Comparison of ENCODE assay signal across 6 cellular contexts in the genomic region with DNA sequence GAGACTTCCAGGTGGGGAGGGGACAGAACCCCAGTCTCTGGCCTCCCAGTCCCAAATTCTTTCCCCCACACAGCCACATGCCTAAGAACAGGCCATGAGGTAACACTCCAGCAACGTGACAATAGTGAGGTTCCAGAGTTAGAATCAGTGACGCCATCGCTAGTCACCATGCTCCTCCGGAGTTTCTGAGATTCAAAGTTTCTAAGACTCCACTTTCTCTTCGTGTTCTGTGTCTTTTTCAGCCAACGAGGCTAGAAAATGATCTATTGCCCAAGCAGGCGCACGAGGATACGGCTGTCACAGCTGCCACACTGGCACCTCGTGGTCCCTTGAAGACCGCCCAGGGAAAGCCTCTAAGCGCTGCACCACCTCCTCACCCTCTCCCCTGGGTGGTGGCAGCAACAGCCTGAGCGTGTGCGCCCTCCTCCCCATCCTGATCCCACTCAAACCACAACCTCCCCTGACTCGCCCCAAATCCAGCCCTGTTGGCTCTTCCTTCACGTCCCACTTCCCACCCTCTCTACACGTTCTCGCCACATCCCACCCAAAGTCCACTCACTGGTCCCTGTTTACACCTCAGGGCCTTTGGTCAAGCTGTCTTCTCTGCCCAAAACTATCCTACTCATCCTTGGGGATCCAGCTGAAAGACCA. TPM values are rescaled to one million over a fixed set of nuclear protein-coding genes. Genes with fewer than 3 reads are reported as not detected.
DNase-seq lines count a peak whose midpoint lies in the region; ATAC-seq and TF ChIP-seq lines count a peak whose summit lies in the region.

No MANE protein-coding gene starts in this region.

- 36 to 48% methylated on average over 18 of the region's 18 CpGs for WGBS in sigmoid colon, 2 donors

- intact Hi-C loops in sigmoid colon (cut with DNase I): loop anchor here (5.0 kb wide), 1 partner anchor 40 kb away; a partner anchor contains a TSS

- ATAC-seq in HG02623 (IDR thresholded peaks at IDR 0.05; ENCODE audit: unreplicated experiment): no peak

- TF ChIP-seq CTCF in HEK293 (tag by site-specific recombination; IDR thresholded peaks at IDR 0.05) (peak; percentile 20; the same call in 1 of the 2 replicates), sigmoid colon (IDR thresholded peaks at IDR 0.05) (no peak)

- H3K36me3 ChIP-seq in HEK293 (ENCODE audit: control insufficient read depth in 2 of 2, insufficient read depth in 1 of 2, low read length in 2 of 2) (peaks cover 0 to 4% of the 10 kb centered on the region in 2 experiments; a peak in 2 of 3 replicates), sigmoid colon (no peaks in the 10 kb centered on the region)

- CTCF ChIA-PET in HEK293 (lab: Yijun Ruan, JAX): interaction anchor here (3.0 kb wide), 1 partner anchor 10 kb away, joined by 12 read pairs; no protein-coding TSS in a partner anchor

- H3K27me3 ChIP-seq in sigmoid colon: no peaks in the 10 kb centered on the region

- H3K27ac ChIP-seq in HEK293 (ENCODE audit: extremely low read depth, low read depth, low read length): peak overlapping the region; percentile 75
- H3K27ac ChIP-seq in sigmoid colon: peak overlapping the region; percentile 89 to 95 (median 92)

- DNase-seq in SKM-1 (lab: John Stamatoyannopoulos, UW; ENCODE audit: unreplicated experiment) (peak; percentile 43), sigmoid colon (no peak), NCI-H446 (lab: John Stamatoyannopoulos, UW) (no peak)
- peak; percentile 26 for DNase-seq in effector CD4-positive, alpha-beta T cell

- POLR2A ChIA-PET in HEK293 (lab: Yijun Ruan, JAX): interaction anchor here (0.9 to 1.7 kb wide), 3 partner anchors 9 to 23 kb away, joined by 4 to 8 read pairs (median 7); no protein-coding TSS in a partner anchor

- TF ChIP-seq EP300 in sigmoid colon (IDR thresholded peaks at IDR 0.05): no peak

- H3K4me3 ChIP-seq in HEK293 (ENCODE audit: low read depth, low read length) (peak overlapping the region; percentile 72), sigmoid colon (peak overlapping the region; percentile 59 to 99 (median 92))

- no peak for TF ChIP-seq POLR2A in sigmoid colon (IDR thresholded peaks at IDR 0.05)

- H3K4me1 ChIP-seq in HEK293 (ENCODE audit: control insufficient read depth, insufficient read depth, low read length): no peaks in the 10 kb centered on the region
- peaks cover 0 to 31% (median 25%) of the 10 kb centered on the region in 4 donors for H3K4me1 ChIP-seq in sigmoid colon

- no peaks in the 10 kb centered on the region for H3K9me3 ChIP-seq in HEK293 (ENCODE audit: control insufficient read depth, insufficient read depth, low read depth, low read length)
- H3K9me3 ChIP-seq in sigmoid colon: no peaks in the 10 kb centered on the region

TF ChIP-seq in HEK293, 187 proteins besides CTCF, POLR2A, EP300 and RAD21 (continues in another document):
- TF ChIP-seq FEZF1 (tag by site-specific recombination; IDR thresholded peaks at IDR 0.05) (no peak), ZNF521 (tag by site-specific recombination; IDR thresholded peaks at IDR 0.05) (no peak), ZNF426 (tag by site-specific recombination; IDR thresholded peaks at IDR 0.05) (no peak), ZNF211 (tag by site-specific recombination; IDR thresholded peaks at IDR 0.05; ENCODE audit: low read depth) (no peak), ZNF2 (tag by site-specific recombination; IDR thresholded peaks at IDR 0.05) (no peak), ZNF221 (tag by site-specific recombination; IDR thresholded peaks at IDR 0.05; ENCODE audit: borderline replicate concordance) (no peak), ZNF169 (tag by site-specific recombination; IDR thresholded peaks at IDR 0.05) (no peak), ZFP69B (tag by site-specific recombination; IDR thresholded peaks at IDR 0.05) (no peak), ZNF214 (tag by site-specific recombination; IDR thresholded peaks at IDR 0.05; ENCODE audit: borderline replicate concordance) (no peak), ZNF184 (tag by site-specific recombination; IDR thresholded peaks at IDR 0.05) (no peak), ZFP41 (tag by site-specific recombination; IDR thresholded peaks at IDR 0.05; ENCODE audit: borderline replicate concordance) (no peak), ZBTB1 (tag by site-specific recombination; IDR thresholded peaks at IDR 0.05) (no peak), ZNF423 (tag by site-specific recombination; IDR thresholded peaks at IDR 0.05) (0 out of 2 replicates have a peak, but pooled peaks have one; percentile 16)
- TF ChIP-seq, protein P1, sequence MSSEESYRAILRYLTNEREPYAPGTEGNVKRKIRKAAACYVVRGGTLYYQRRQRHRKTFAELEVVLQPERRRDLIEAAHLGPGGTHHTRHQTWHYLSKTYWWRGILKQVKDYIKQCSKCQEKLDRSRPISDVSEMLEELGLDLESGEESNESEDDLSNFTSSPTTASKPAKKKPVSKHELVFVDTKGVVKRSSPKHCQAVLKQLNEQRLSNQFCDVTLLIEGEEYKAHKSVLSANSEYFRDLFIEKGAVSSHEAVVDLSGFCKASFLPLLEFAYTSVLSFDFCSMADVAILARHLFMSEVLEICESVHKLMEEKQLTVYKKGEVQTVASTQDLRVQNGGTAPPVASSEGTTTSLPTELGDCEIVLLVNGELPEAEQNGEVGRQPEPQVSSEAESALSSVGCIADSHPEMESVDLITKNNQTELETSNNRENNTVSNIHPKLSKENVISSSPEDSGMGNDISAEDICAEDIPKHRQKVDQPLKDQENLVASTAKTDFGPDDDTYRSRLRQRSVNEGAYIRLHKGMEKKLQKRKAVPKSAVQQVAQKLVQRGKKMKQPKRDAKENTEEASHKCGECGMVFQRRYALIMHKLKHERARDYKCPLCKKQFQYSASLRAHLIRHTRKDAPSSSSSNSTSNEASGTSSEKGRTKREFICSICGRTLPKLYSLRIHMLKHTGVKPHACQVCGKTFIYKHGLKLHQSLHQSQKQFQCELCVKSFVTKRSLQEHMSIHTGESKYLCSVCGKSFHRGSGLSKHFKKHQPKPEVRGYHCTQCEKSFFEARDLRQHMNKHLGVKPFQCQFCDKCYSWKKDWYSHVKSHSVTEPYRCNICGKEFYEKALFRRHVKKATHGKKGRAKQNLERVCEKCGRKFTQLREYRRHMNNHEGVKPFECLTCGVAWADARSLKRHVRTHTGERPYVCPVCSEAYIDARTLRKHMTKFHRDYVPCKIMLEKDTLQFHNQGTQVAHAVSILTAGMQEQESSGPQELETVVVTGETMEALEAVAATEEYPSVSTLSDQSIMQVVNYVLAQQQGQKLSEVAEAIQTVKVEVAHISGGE (tag by site-specific recombination; conservative IDR thresholded peaks at IDR 0.05; ENCODE audit: low read depth): no peak
- TF ChIP-seq, protein P2, sequence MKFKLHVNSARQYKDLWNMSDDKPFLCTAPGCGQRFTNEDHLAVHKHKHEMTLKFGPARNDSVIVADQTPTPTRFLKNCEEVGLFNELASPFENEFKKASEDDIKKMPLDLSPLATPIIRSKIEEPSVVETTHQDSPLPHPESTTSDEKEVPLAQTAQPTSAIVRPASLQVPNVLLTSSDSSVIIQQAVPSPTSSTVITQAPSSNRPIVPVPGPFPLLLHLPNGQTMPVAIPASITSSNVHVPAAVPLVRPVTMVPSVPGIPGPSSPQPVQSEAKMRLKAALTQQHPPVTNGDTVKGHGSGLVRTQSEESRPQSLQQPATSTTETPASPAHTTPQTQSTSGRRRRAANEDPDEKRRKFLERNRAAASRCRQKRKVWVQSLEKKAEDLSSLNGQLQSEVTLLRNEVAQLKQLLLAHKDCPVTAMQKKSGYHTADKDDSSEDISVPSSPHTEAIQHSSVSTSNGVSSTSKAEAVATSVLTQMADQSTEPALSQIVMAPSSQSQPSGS (tag by site-specific recombination; IDR thresholded peaks at IDR 0.05; ENCODE audit: low read depth): no peak
- TF ChIP-seq, protein P3, sequence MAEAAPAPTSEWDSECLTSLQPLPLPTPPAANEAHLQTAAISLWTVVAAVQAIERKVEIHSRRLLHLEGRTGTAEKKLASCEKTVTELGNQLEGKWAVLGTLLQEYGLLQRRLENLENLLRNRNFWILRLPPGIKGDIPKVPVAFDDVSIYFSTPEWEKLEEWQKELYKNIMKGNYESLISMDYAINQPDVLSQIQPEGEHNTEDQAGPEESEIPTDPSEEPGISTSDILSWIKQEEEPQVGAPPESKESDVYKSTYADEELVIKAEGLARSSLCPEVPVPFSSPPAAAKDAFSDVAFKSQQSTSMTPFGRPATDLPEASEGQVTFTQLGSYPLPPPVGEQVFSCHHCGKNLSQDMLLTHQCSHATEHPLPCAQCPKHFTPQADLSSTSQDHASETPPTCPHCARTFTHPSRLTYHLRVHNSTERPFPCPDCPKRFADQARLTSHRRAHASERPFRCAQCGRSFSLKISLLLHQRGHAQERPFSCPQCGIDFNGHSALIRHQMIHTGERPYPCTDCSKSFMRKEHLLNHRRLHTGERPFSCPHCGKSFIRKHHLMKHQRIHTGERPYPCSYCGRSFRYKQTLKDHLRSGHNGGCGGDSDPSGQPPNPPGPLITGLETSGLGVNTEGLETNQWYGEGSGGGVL (tag by site-specific recombination; IDR thresholded peaks at IDR 0.05): no peak
- TF ChIP-seq, protein P4, sequence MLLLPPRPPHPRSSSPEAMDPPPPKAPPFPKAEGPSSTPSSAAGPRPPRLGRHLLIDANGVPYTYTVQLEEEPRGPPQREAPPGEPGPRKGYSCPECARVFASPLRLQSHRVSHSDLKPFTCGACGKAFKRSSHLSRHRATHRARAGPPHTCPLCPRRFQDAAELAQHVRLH (tag by site-specific recombination; IDR thresholded peaks at IDR 0.05): no peak
- TF ChIP-seq, protein P5, sequence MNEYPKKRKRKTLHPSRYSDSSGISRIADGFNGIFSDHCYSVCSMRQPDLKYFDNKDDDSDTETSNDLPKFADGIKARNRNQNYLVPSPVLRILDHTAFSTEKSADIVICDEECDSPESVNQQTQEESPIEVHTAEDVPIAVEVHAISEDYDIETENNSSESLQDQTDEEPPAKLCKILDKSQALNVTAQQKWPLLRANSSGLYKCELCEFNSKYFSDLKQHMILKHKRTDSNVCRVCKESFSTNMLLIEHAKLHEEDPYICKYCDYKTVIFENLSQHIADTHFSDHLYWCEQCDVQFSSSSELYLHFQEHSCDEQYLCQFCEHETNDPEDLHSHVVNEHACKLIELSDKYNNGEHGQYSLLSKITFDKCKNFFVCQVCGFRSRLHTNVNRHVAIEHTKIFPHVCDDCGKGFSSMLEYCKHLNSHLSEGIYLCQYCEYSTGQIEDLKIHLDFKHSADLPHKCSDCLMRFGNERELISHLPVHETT (tag by site-specific recombination; IDR thresholded peaks at IDR 0.05): no peak

RNA-seq across cellular contexts. Expression of a gene that starts 1.0 kb away (rescaled TPM):
- total RNA-seq in sigmoid colon: 100 to 1,000 TPM; 116 to 129 (median 122) TPM
- polyA plus RNA-seq in sigmoid colon: 10 to 100 TPM; 37.0 to 82.9 (median 78.0) TPM

RNA-seq across cellular contexts. Expression of a gene that starts 2.8 kb away (rescaled TPM):
- total RNA-seq in sigmoid colon: not detected
- polyA plus RNA-seq in sigmoid colon: under 1 TPM in 1 of 3 donors, not detected in 2; 0.50 TPM

RNA-seq across cellular contexts. Expression of a gene that starts 28.1 kb away (rescaled TPM):
- total RNA-seq in sigmoid colon: 1 to 10 TPM in 2 of 4 donors, under 1 TPM in 2; 0.27 to 1.4 (median 0.72) TPM
- under 1 TPM in 1 of 3 donors, not detected in 2; 0.96 TPM for polyA plus RNA-seq in sigmoid colon

RNA-seq across cellular contexts. Expression of a gene that starts 28.3 kb away (rescaled TPM):
- total RNA-seq in sigmoid colon: 100 to 1,000 TPM; 201 to 338 (median 268) TPM
- polyA plus RNA-seq in sigmoid colon: 100 to 1,000 TPM; 153 to 750 (median 227) TPM

RNA-seq across cellular contexts. Expression of a gene that starts 39.1 kb away (rescaled TPM):
- 10 to 100 TPM; 67.0 to 99.5 (median 74.1) TPM for total RNA-seq in sigmoid colon
- 100 to 1,000 TPM; 252 to 452 (median 385) TPM for polyA plus RNA-seq in sigmoid colon

Comparison
In these comparisons a context has a peak if more than half of its experiments do, and no peak if none do; other contexts are left out.
1. DNase-seq: peak in SKM-1 (single experiment) and effector CD4-positive, alpha-beta T cell (single experiment); none in sigmoid colon (single experiment) and NCI-H446 (0 of 2).